ENCODE assay signal across 8 cellular contexts in the genomic region with DNA sequence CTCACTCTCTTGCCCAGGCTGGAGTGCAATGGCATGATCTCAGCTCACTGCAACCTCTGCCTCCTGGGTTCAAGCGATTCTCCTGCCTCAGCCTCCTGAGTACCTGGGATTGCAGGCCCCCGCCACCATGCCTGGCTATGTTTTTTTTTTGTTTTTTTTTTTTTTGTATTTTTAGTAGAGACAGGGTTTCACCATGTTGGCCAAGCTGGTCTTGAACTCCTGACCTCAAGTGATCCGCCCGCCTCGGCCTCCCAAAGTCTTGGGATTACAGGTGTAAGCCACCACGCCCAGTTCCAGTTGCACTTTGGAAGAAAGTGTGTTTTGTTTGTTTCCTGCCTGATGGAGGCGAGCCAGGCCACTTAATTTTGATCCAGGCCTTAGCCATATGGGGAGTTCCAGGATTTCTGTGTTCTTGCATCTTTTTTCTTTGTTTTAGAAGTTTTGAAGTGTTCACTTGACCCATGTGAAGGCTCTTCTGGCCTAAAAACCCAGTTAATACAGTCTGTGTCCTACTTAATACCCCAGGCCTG. TPM values are rescaled to one million over a fixed set of nuclear protein-coding genes. Genes with fewer than 3 reads are reported as not detected.
DNase-seq lines count a peak whose midpoint lies in the region; ATAC-seq and TF ChIP-seq lines count a peak whose summit lies in the region.
"Not testable (repeated sequence)": the region's sequence is repeated elsewhere in the genome, so short reads cannot be mapped to it uniquely, and the experiment has no call there.

No MANE protein-coding gene starts in this region.

- not testable (repeated sequence) for H3K27me3 ChIP-seq in CD8-positive, alpha-beta memory T cell (ENCODE audit: insufficient read depth, low read length, poor library complexity, severe bottlenecking); heart left ventricle; mesenchymal stem cell (ENCODE audit: control insufficient read depth in 1 of 2, insufficient read depth in 1 of 2, low read length in 2 of 2); rectal smooth muscle tissue (ENCODE audit: control insufficient read depth, insufficient read depth, low read length); thyroid gland

- not testable (repeated sequence) for H3K79me1 ChIP-seq in mesenchymal stem cell (replicated peaks; ENCODE audit: low read length, poor library complexity, severe bottlenecking)

- not testable (repeated sequence) for H4K91ac ChIP-seq in mesenchymal stem cell (ENCODE audit: low read length)

- peak overlapping the region in 7 of 8 donors; percentile 18 to 90 (median 71) for H3K27ac Mint-ChIP-seq in CD8-positive, alpha-beta memory T cell
- H3K27ac Mint-ChIP-seq in activated CD8-positive, alpha-beta memory T cell treated with anti-CD3 and anti-CD28 coated beads, Interleukin-2, amount 10 ng/mL, durations not matched to agents 7 days and 5 days: peak overlapping the region; percentile 14
- peak overlapping the region; percentile 74 for H3K27ac Mint-ChIP-seq in central memory CD8-positive, alpha-beta T cell (ENCODE audit: low read depth)

- not testable (repeated sequence) for H3K36me3 ChIP-seq in CD8-positive, alpha-beta memory T cell (ENCODE audit: insufficient read depth, low read length); rectal smooth muscle tissue (ENCODE audit: control insufficient read depth, insufficient read depth, low read length); thyroid gland
- peaks cover 0 to 27% (median 0%) of the 10 kb centered on the region in 9 donors for H3K36me3 ChIP-seq in heart left ventricle
- H3K36me3 ChIP-seq in mesenchymal stem cell (ENCODE audit: control insufficient read depth in 1 of 2, insufficient read depth in 2 of 2, low read depth in 1 of 2, low read length in 2 of 2): peaks cover 5 to 20% of the 10 kb centered on the region in 2 experiments

- H3K4me2 ChIP-seq in mesenchymal stem cell (ENCODE audit: low read length, poor library complexity, severe bottlenecking): not testable (repeated sequence)

- peaks cover 24 to 44% (median 36%) of the 10 kb centered on the region in 3 donors for H3K4me1 Mint-ChIP-seq in CD8-positive, alpha-beta memory T cell
- H3K4me1 Mint-ChIP-seq in activated CD8-positive, alpha-beta memory T cell treated with anti-CD3 and anti-CD28 coated beads, Interleukin-2, amount 10 ng/mL, durations not matched to agents 7 days and 5 days: peaks cover 38% of the 10 kb centered on the region
- H3K4me1 Mint-ChIP-seq in central memory CD8-positive, alpha-beta T cell: peaks cover 26% of the 10 kb centered on the region

- not testable (repeated sequence) for H2AFZ ChIP-seq in mesenchymal stem cell (ENCODE audit: low read depth, low read length)

- not testable (repeated sequence) for ATAC-seq in activated CD8-positive, alpha-beta memory T cell treated with anti-CD3 and anti-CD28 coated beads, Interleukin-2, amount 10 ng/mL, durations not matched to agents 7 days and 5 days; central memory CD8-positive, alpha-beta T cell (replicated peaks; ENCODE audit: extremely low read depth, poor library complexity, severe bottlenecking); heart left ventricle

- peaks cover 52% of the 10 kb centered on the region for H3K4me1 ChIP-seq in CD8-positive, alpha-beta memory T cell (ENCODE audit: insufficient read depth, low read length)
- H3K4me1 ChIP-seq in heart left ventricle: peaks cover 6 to 98% (median 74%) of the 10 kb centered on the region in 12 donors
- H3K4me1 ChIP-seq in mesenchymal stem cell (ENCODE audit: control insufficient read depth, insufficient read depth, low read depth, low read length): peaks cover 52% of the 10 kb centered on the region
- H3K4me1 ChIP-seq in rectal smooth muscle tissue (ENCODE audit: control insufficient read depth, insufficient read depth, low read length): peaks cover 35% of the 10 kb centered on the region
- H3K4me1 ChIP-seq in thyroid gland: peaks cover 71 to 90% of the 10 kb centered on the region in 2 donors

- intact Hi-C loops in heart left ventricle (cut with DNase I); thyroid gland (cut with DNase I): not testable (repeated sequence)

- not testable (repeated sequence) for H3K9ac ChIP-seq in mesenchymal stem cell (ENCODE audit: low read length); rectal smooth muscle tissue (ENCODE audit: low read length)

- H3K4me3 Mint-ChIP-seq in CD8-positive, alpha-beta memory T cell; activated CD8-positive, alpha-beta memory T cell treated with anti-CD3 and anti-CD28 coated beads, Interleukin-2, amount 10 ng/mL, durations not matched to agents 7 days and 5 days; central memory CD8-positive, alpha-beta T cell: not testable (repeated sequence)

- not testable (repeated sequence) for H3K9me3 ChIP-seq in CD8-positive, alpha-beta memory T cell (ENCODE audit: low read length); heart left ventricle; mesenchymal stem cell (ENCODE audit: control insufficient read depth, low read length); thyroid gland

- H3K27me3 Mint-ChIP-seq in CD8-positive, alpha-beta memory T cell; activated CD8-positive, alpha-beta memory T cell treated with anti-CD3 and anti-CD28 coated beads, Interleukin-2, amount 10 ng/mL, durations not matched to agents 7 days and 5 days; central memory CD8-positive, alpha-beta T cell: not testable (repeated sequence)

- not testable (repeated sequence) for H2BK120ac ChIP-seq in mesenchymal stem cell (ENCODE audit: low read depth, low read length)

- not testable (repeated sequence) for H4K8ac ChIP-seq in mesenchymal stem cell (ENCODE audit: low read length)

- not testable (repeated sequence) for H3K4me3 ChIP-seq in CD8-positive, alpha-beta memory T cell (ENCODE audit: low read length); heart left ventricle; mesenchymal stem cell (ENCODE audit: insufficient read depth in 1 of 2, low read depth in 1 of 2, low read length in 2 of 2); rectal smooth muscle tissue (ENCODE audit: low read length); thyroid gland (replicated peaks in 1 of 3)

- CTCF ChIA-PET in CD8-positive, alpha-beta memory T cell (lab: Charles Lee); activated CD8-positive, alpha-beta memory T cell treated with anti-CD3 and anti-CD28 coated beads, Interleukin-2, amount 10 ng/mL, durations not matched to agents 7 days and 5 days (lab: Charles Lee): not testable (repeated sequence)
- CTCF ChIA-PET in RWPE1 (lab: Yijun Ruan, JAX): interaction anchor here (0.7 kb wide), 1 partner anchor 197 kb away, joined by 7 read pairs; no protein-coding TSS in a partner anchor

- TF ChIP-seq CTCF in RWPE1 (conservative IDR thresholded peaks at IDR 0.05; ENCODE audit: low read depth); heart left ventricle (IDR thresholded peaks at IDR 0.05); thyroid gland (IDR thresholded peaks at IDR 0.05): not testable (repeated sequence)

- not testable (repeated sequence) for H3K9me3 Mint-ChIP-seq in CD8-positive, alpha-beta memory T cell; activated CD8-positive, alpha-beta memory T cell treated with anti-CD3 and anti-CD28 coated beads, Interleukin-2, amount 10 ng/mL, durations not matched to agents 7 days and 5 days (ENCODE audit: low read depth); central memory CD8-positive, alpha-beta T cell

- not testable (repeated sequence) for DNase-seq in CD8-positive, alpha-beta memory T cell; RWPE1 (ENCODE audit: low spot score); activated CD8-positive, alpha-beta memory T cell treated with anti-CD3 and anti-CD28 coated beads, Interleukin-2, amount 10 ng/mL, durations not matched to agents 7 days and 5 days; central memory CD8-positive, alpha-beta T cell (ENCODE audit: low spot score in 2 of 2); heart left ventricle; mesenchymal stem cell
- peak; percentile 87 for DNase-seq in thyroid gland

- not testable (repeated sequence) for TF ChIP-seq POLR2A in heart left ventricle (IDR thresholded peaks at IDR 0.05); thyroid gland (IDR thresholded peaks at IDR 0.05)

- H3K36me3 Mint-ChIP-seq in CD8-positive, alpha-beta memory T cell; activated CD8-positive, alpha-beta memory T cell treated with anti-CD3 and anti-CD28 coated beads, Interleukin-2, amount 10 ng/mL, durations not matched to agents 7 days and 5 days; central memory CD8-positive, alpha-beta T cell (ENCODE audit: insufficient read depth): not testable (repeated sequence)

- not testable (repeated sequence) for H3K4ac ChIP-seq in mesenchymal stem cell (ENCODE audit: low read depth in 1 of 2, low read length in 2 of 2)

- H2AK5ac ChIP-seq in mesenchymal stem cell (ENCODE audit: low read length, severe bottlenecking): peak overlapping the region; percentile 19

- not testable (repeated sequence) for H3K18ac ChIP-seq in mesenchymal stem cell (ENCODE audit: low read depth in 1 of 2, low read length in 2 of 2)

- H3K27ac ChIP-seq in CD8-positive, alpha-beta memory T cell (ENCODE audit: low read depth, low read length); mesenchymal stem cell (ENCODE audit: low read length, poor library complexity, severe bottlenecking): not testable (repeated sequence)
- peak overlapping the region; percentile 99 for H3K27ac ChIP-seq in RWPE1
- peak overlapping the region in 8 of 12 donors; percentile 10 to 99 (median 24) for H3K27ac ChIP-seq in heart left ventricle
- peak overlapping the region; percentile 36 for H3K27ac ChIP-seq in rectal smooth muscle tissue (ENCODE audit: low read depth, low read length)
- H3K27ac ChIP-seq in thyroid gland: peak overlapping the region in 2 of 3 donors; percentile 13 to 59

- not testable (repeated sequence) for H3K14ac ChIP-seq in mesenchymal stem cell (ENCODE audit: low read length in 2 of 2)

- not testable (repeated sequence) for H3K23ac ChIP-seq in mesenchymal stem cell (ENCODE audit: low read length in 2 of 2)

- POLR2A ChIA-PET in CD8-positive, alpha-beta memory T cell (lab: Charles Lee): interaction anchor here (0.6 kb wide), 1 partner anchor 11 kb away, joined by 3 read pairs; a partner anchor contains a TSS
- POLR2A ChIA-PET in RWPE1 (lab: Yijun Ruan, JAX; ENCODE audit: low non-redundant PET): not testable (repeated sequence)

- not testable (repeated sequence) for H2BK12ac ChIP-seq in mesenchymal stem cell (ENCODE audit: low read length in 2 of 2)

- H2BK15ac ChIP-seq in mesenchymal stem cell (ENCODE audit: low read depth, poor library complexity, severe bottlenecking): not testable (repeated sequence)

- WGBS in heart left ventricle, 4 donors: 86 to 89% (median 88%) methylated on average over 7 of the region's 7 CpGs
- WGBS in mesenchymal stem cell: 96% methylated on average over 6 of the region's 7 CpGs
- 80 to 86% methylated on average over 7 of the region's 7 CpGs for WGBS in thyroid gland, 2 donors

- peak overlapping the region; percentile 34 for H2BK5ac ChIP-seq in mesenchymal stem cell (ENCODE audit: low read depth, low read length, poor library complexity, severe bottlenecking)

RNA-seq across cellular contexts. Expression of a gene that starts 11.0 kb away (rescaled TPM):
- total RNA-seq in CD8-positive, alpha-beta memory T cell: 10 to 100 TPM; 12.0 to 12.5 TPM
- 11.3 TPM for polyA plus RNA-seq in CD8-positive, alpha-beta memory T cell
- total RNA-seq in activated CD8-positive, alpha-beta memory T cell treated with anti-CD3 and anti-CD28 coated beads, Interleukin-2, amount 10 ng/mL, durations not matched to agents 7 days and 5 days: 10 to 100 TPM; 12.7 to 13.0 TPM
- total RNA-seq in heart left ventricle (100 to 1,000 TPM in 8 of 9 donors, 10 to 100 TPM in 1; 85.1 to 219 (median 141) TPM), thyroid gland (10 to 100 TPM; 26.6 to 46.6 (median 38.0) TPM)
- polyA plus RNA-seq in heart left ventricle: 100 to 1,000 TPM in 1 of 2 donors, 10 to 100 TPM in 1; 78.8 to 271 TPM
- polyA plus RNA-seq in mesenchymal stem cell (2013, experiment 1 of 2): 66.0 TPM
- polyA plus RNA-seq in mesenchymal stem cell (2013, experiment 2 of 2): 65.0 TPM

Comparison
In these comparisons a context has a peak if more than half of its experiments do, and no peak if none do; other contexts are left out.
1. H3K27ac Mint-ChIP-seq: peak in every context shown above with its lines; median percentile 74 in central memory CD8-positive, alpha-beta T cell; 71 in CD8-positive, alpha-beta memory T cell; 14 in activated CD8-positive, alpha-beta memory T cell treated with anti-CD3 and anti-CD28 coated beads, Interleukin-2, amount 10 ng/mL, durations not matched to agents 7 days and 5 days.